Comparison of ENCODE assay signal across 9 cellular contexts in genomic region chr13:48078251-48078656, GRCh38. TPM values are rescaled to one million over a fixed set of nuclear protein-coding genes. Genes with fewer than 3 reads are reported as not detected.
DNase-seq lines count a peak whose midpoint lies in the region; ATAC-seq, FAIRE-seq and TF ChIP-seq lines count a peak whose summit lies in the region.
"Had no signal": no experiment of that assay in that cellular context is flagged by ENCODE, and none has a peak within 500 bp of the region (broad histone marks: within the 10 kb centered on the region; RNA-seq: fewer than 3 reads in every experiment).

No MANE protein-coding gene starts in this region.

- H3K4me1 Mint-ChIP-seq in activated T-helper 17 cell treated with anti-CD3 and anti-CD28 coated beads, Interleukin-2, amount 50 U/mL, for 72 hours = no peaks in the 10 kb centered on the region
- H3K4me1 Mint-ChIP-seq: neural crest cell had no signal

- DNase-seq in DMS 273 (lab: John Stamatoyannopoulos, UW; ENCODE audit: unreplicated experiment) (peak; percentile 28), DMS 273 treated with DMSO at 0.1 percent for 48 hours (lab: John Stamatoyannopoulos, UW) (no peak), small intestine (peak; percentile 46), SHP77 treated with DMSO at 0.1 percent for 48 hours (lab: John Stamatoyannopoulos, UW) (no peak), adrenal gland (no peak)

- peak overlapping the region; percentile 50 for H3K27ac Mint-ChIP-seq in activated T-helper 17 cell treated with anti-CD3 and anti-CD28 coated beads, Interleukin-2, amount 50 U/mL, for 72 hours

- H3K36me3 Mint-ChIP-seq in activated T-helper 17 cell treated with anti-CD3 and anti-CD28 coated beads, Interleukin-2, amount 50 U/mL, for 72 hours (ENCODE audit: low read depth) = peaks cover 100% of the 10 kb centered on the region

- TF ChIP-seq CTCF in adrenal gland (IDR thresholded peaks at IDR 0.05) = no peak

- no peaks in the 10 kb centered on the region for H3K9me3 ChIP-seq in small intestine (ENCODE audit: control insufficient read depth, low read depth)
- no peaks in the 10 kb centered on the region for H3K9me3 ChIP-seq in adrenal gland (replicated peaks in 1 of 3)

- ATAC-seq in GM21515 (IDR thresholded peaks at IDR 0.05; ENCODE audit: unreplicated experiment) (peak; percentile 88), HG03571 (IDR thresholded peaks at IDR 0.05; ENCODE audit: unreplicated experiment) (peak; percentile 98)
- ATAC-seq in activated T-helper 17 cell treated with anti-CD3 and anti-CD28 coated beads, Interleukin-2, amount 50 U/mL, for 72 hours (replicated peaks) = peak; percentile 73

- TF ChIP-seq POLR2A in adrenal gland (IDR thresholded peaks at IDR 0.05) = no peak

- no peak overlapping the region for H3K4me3 Mint-ChIP-seq in activated T-helper 17 cell treated with anti-CD3 and anti-CD28 coated beads, Interleukin-2, amount 50 U/mL, for 72 hours
- H3K4me3 Mint-ChIP-seq: neural crest cell had no signal

- H3K9me3 Mint-ChIP-seq in activated T-helper 17 cell treated with anti-CD3 and anti-CD28 coated beads, Interleukin-2, amount 50 U/mL, for 72 hours = no peaks in the 10 kb centered on the region
- H3K9me3 Mint-ChIP-seq: neural crest cell had no signal

- 27 to 50% (median 40%) methylated on average over 2 of the region's 2 CpGs for WGBS in small intestine, 3 donors
- 42 to 50% (median 50%) methylated on average over 2 of the region's 2 CpGs for WGBS in adrenal gland, 4 donors

- intact Hi-C loops in adrenal gland (cut with DNase I) = no loop called here

- no peaks in the 10 kb centered on the region for H3K27me3 Mint-ChIP-seq in activated T-helper 17 cell treated with anti-CD3 and anti-CD28 coated beads, Interleukin-2, amount 50 U/mL, for 72 hours

- H3K36me3 ChIP-seq in small intestine (ENCODE audit: control insufficient read depth in 2 of 2, insufficient read depth in 2 of 2, low read length in 2 of 2) = peaks cover 6 to 28% of the 10 kb centered on the region in 2 donors
- peaks cover 0 to 72% of the 10 kb centered on the region in 2 donors for H3K36me3 ChIP-seq in adrenal gland (replicated peaks in 1 of 2)

- no peaks in the 10 kb centered on the region for H3K4me1 ChIP-seq in small intestine (ENCODE audit: control insufficient read depth in 2 of 2, insufficient read depth in 1 of 2, low read depth in 1 of 2, low read length in 1 of 2)
- H3K4me1 ChIP-seq in adrenal gland (replicated peaks in 1 of 2) = no peaks in the 10 kb centered on the region

- H3K4me3 ChIP-seq in small intestine (ENCODE audit: low read depth in 1 of 2, low read length in 2 of 2) (no peak overlapping the region), adrenal gland (no peak overlapping the region)

- H3K27ac ChIP-seq in small intestine (ENCODE audit: low read depth in 1 of 2, low read length in 1 of 2) (peak overlapping the region in 1 of 2 donors; percentile 8), adrenal gland (no peak overlapping the region)

- H3K27me3 ChIP-seq in small intestine (ENCODE audit: control insufficient read depth in 2 of 2, insufficient read depth in 2 of 2, low read length in 2 of 2) = no peaks in the 10 kb centered on the region
- H3K27me3 ChIP-seq in adrenal gland = no peaks in the 10 kb centered on the region

- FAIRE-seq in small intestine (lab: Jason Lieb, UNC) = no peak

RNA-seq across cellular contexts. Expression of gene MED4, which starts 16.6 kb away (rescaled TPM):
- total RNA-seq in activated T-helper 17 cell treated with anti-CD3 and anti-CD28 coated beads, Interleukin-2, amount 50 U/mL, for 72 hours = 10 to 100 TPM; 42.0 to 58.9 TPM
- 10 to 100 TPM; 64.1 to 69.4 (median 69.1) TPM for polyA plus RNA-seq in small intestine
- total RNA-seq in adrenal gland = 10 to 100 TPM; 12.9 to 47.7 (median 36.7) TPM
- 10 to 100 TPM; 33.5 to 93.1 (median 45.7) TPM for polyA plus RNA-seq in adrenal gland

RNA-seq across cellular contexts. Expression of gene NUDT15, which starts 40.7 kb away (rescaled TPM):
- 10 to 100 TPM; 20.1 to 28.1 TPM for total RNA-seq in activated T-helper 17 cell treated with anti-CD3 and anti-CD28 coated beads, Interleukin-2, amount 50 U/mL, for 72 hours
- polyA plus RNA-seq in small intestine (10 to 100 TPM; 13.2 to 33.9 (median 27.7) TPM), adrenal gland (10 to 100 TPM; 12.1 to 20.1 (median 13.6) TPM)
- total RNA-seq in adrenal gland = 10 to 100 TPM in 6 of 8 donors, 1 to 10 TPM in 2; 4.0 to 18.4 (median 11.9) TPM

Comparison
In these comparisons a context has a peak if more than half of its experiments do, and no peak if none do; other contexts are left out.
1. DNase-seq: peak in DMS 273 (single experiment) and small intestine (single experiment); none in DMS 273 treated with DMSO at 0.1 percent for 48 hours (single experiment), SHP77 treated with DMSO at 0.1 percent for 48 hours (single experiment) and adrenal gland (0 of 7).
2. Peak in every context shown above with its lines, with median percentiles within 50 percentile points of each other: ATAC-seq.